Comparison of ENCODE assay signal across 11 cellular contexts in genomic region chr11:96114178-96115070, GRCh38.
DNase-seq lines count a peak whose midpoint lies in the region; ATAC-seq, FAIRE-seq and TF ChIP-seq lines count a peak whose summit lies in the region.
"Had no signal": no experiment of that assay in that cellular context is flagged by ENCODE, and none has a peak within 500 bp of the region (broad histone marks: within the 10 kb centered on the region; RNA-seq: fewer than 3 reads in every experiment).

No MANE protein-coding gene starts in this region.

- no peaks in the 10 kb centered on the region for H3K27me3 Mint-ChIP-seq in CD8-positive, alpha-beta T cell (ENCODE audit: low read depth)
- H3K27me3 Mint-ChIP-seq in activated T-helper 17 cell treated with anti-CD3 and anti-CD28 coated beads, Interleukin-2, amount 50 U/mL, for 72 hours, result no peaks in the 10 kb centered on the region
- H3K27me3 Mint-ChIP-seq in naive thymus-derived CD8-positive, alpha-beta T cell, result no peaks in the 10 kb centered on the region

- no peak for TF ChIP-seq CTCF in CD8-positive, alpha-beta T cell (IDR thresholded peaks at IDR 0.05)
- no peak for TF ChIP-seq CTCF in MM.1S (IDR thresholded peaks at IDR 0.05; ENCODE audit: low read length)

- no peaks in the 10 kb centered on the region for H4K20me1 ChIP-seq in MM.1S (ENCODE audit: insufficient read depth, low read length)

- no peak overlapping the region for H3K9ac ChIP-seq in MM.1S (ENCODE audit: low read length)

- H3K4me1 ChIP-seq in CD8-positive, alpha-beta T cell (ENCODE audit: insufficient read depth, low read length), result peaks cover 8% of the 10 kb centered on the region
- H3K4me1 ChIP-seq in MM.1S (ENCODE audit: low read length), result no peaks in the 10 kb centered on the region

- peaks cover 43% of the 10 kb centered on the region for H3K36me3 Mint-ChIP-seq in CD8-positive, alpha-beta T cell
- peaks cover 20% of the 10 kb centered on the region for H3K36me3 Mint-ChIP-seq in activated T-helper 17 cell treated with anti-CD3 and anti-CD28 coated beads, Interleukin-2, amount 50 U/mL, for 72 hours (ENCODE audit: low read depth)
- H3K36me3 Mint-ChIP-seq in naive thymus-derived CD8-positive, alpha-beta T cell, result peaks cover 20 to 42% (median 38%) of the 10 kb centered on the region in 3 donors

- no peaks in the 10 kb centered on the region for H3K9me3 ChIP-seq in CD8-positive, alpha-beta T cell (ENCODE audit: low read length)
- H3K9me3 ChIP-seq in MM.1S (replicated peaks; ENCODE audit: insufficient read depth, low read length), result no peaks in the 10 kb centered on the region

- DNase-seq in CD8-positive, alpha-beta T cell, result no peak
- DNase-seq in GM18507 (ENCODE audit: extremely low spot score, insufficient read length, low read depth) (no peak), MM.1S (no peak), NCI-H748 treated with DMSO at 0.1 percent for 48 hours (lab: John Stamatoyannopoulos, UW) (no peak)
- DNase-seq in naive thymus-derived CD8-positive, alpha-beta T cell, result no peak
- DNase-seq in stimulated activated naive CD4-positive, alpha-beta T cell (lab: John Stamatoyannopoulos, UW), result no peak
- no peak for DNase-seq in stimulated activated naive CD4-positive, alpha-beta T cell treated with Interleukin-2 at 50 U/mL for 16 hours (lab: John Stamatoyannopoulos, UW)
- DNase-seq: KG1, kidney, right cardiac atrium had no signal

- H3K36me3 ChIP-seq in CD8-positive, alpha-beta T cell (ENCODE audit: insufficient read depth, low read length), result peaks cover 4% of the 10 kb centered on the region
- H3K36me3 ChIP-seq in MM.1S (replicated peaks; ENCODE audit: insufficient read depth, low read length), result no peaks in the 10 kb centered on the region

- intact Hi-C loops in CD8-positive, alpha-beta T cell (cut with DNase I, micrococcal nuclease), result loop anchor here in 1 of 2 experiments (5.0 kb wide), 1 partner anchor 52 kb away; no protein-coding TSS in a partner anchor

- no peak for ATAC-seq in CD8-positive, alpha-beta T cell
- peak; percentile 37 for ATAC-seq in activated T-helper 17 cell treated with anti-CD3 and anti-CD28 coated beads, Interleukin-2, amount 50 U/mL, for 72 hours (replicated peaks)
- ATAC-seq in naive thymus-derived CD8-positive, alpha-beta T cell, result no peak

- H3K27ac Mint-ChIP-seq in CD8-positive, alpha-beta T cell, result peak overlapping the region; percentile 75
- no peak overlapping the region for H3K27ac Mint-ChIP-seq in activated T-helper 17 cell treated with anti-CD3 and anti-CD28 coated beads, Interleukin-2, amount 50 U/mL, for 72 hours
- peak overlapping the region; percentile 7 to 86 (median 75) for H3K27ac Mint-ChIP-seq in naive thymus-derived CD8-positive, alpha-beta T cell

- no peak overlapping the region for H3K27ac ChIP-seq in CD8-positive, alpha-beta T cell (ENCODE audit: low read depth, low read length)
- H3K27ac ChIP-seq in MM.1S (ENCODE audit: low read length), result no peak overlapping the region

- H2AFZ ChIP-seq in MM.1S (ENCODE audit: low read length), result no peak overlapping the region

- FAIRE-seq in GM18507 (lab: Jason Lieb, UNC), result peak; percentile 35
- FAIRE-seq: kidney had no signal

- H3F3A ChIP-seq in MM.1S (ENCODE audit: insufficient read depth, low read length), result no peaks in the 10 kb centered on the region

- H3K27me3 ChIP-seq in CD8-positive, alpha-beta T cell (ENCODE audit: insufficient read depth, low read length), result no peaks in the 10 kb centered on the region
- no peaks in the 10 kb centered on the region for H3K27me3 ChIP-seq in MM.1S (replicated peaks; ENCODE audit: insufficient read depth, low read length)

- CTCF ChIA-PET in CD8-positive, alpha-beta T cell (lab: Charles Lee), result interaction anchor here (1.7 to 1.8 kb wide), 2 partner anchors 13 to 229 kb away, joined by 6 to 8 read pairs; partner anchors contain the start of gene MAML2

- no peak overlapping the region for H3K4me2 ChIP-seq in MM.1S (ENCODE audit: low read depth, low read length)

- no peak overlapping the region for H3K4me3 Mint-ChIP-seq in CD8-positive, alpha-beta T cell
- H3K4me3 Mint-ChIP-seq in activated T-helper 17 cell treated with anti-CD3 and anti-CD28 coated beads, Interleukin-2, amount 50 U/mL, for 72 hours, result no peak overlapping the region
- H3K4me3 Mint-ChIP-seq in naive thymus-derived CD8-positive, alpha-beta T cell, result peak overlapping the region in 2 of 10 donors; percentile 3 to 25

- peaks cover 63% of the 10 kb centered on the region for H3K4me1 Mint-ChIP-seq in CD8-positive, alpha-beta T cell (ENCODE audit: low read depth)
- peaks cover 17% of the 10 kb centered on the region for H3K4me1 Mint-ChIP-seq in activated T-helper 17 cell treated with anti-CD3 and anti-CD28 coated beads, Interleukin-2, amount 50 U/mL, for 72 hours
- H3K4me1 Mint-ChIP-seq in naive thymus-derived CD8-positive, alpha-beta T cell, result peaks cover 33 to 76% (median 60%) of the 10 kb centered on the region in 4 donors

- POLR2A ChIA-PET in CD8-positive, alpha-beta T cell (lab: Charles Lee), result interaction anchor here (1.0 to 1.3 kb wide), 3 partner anchors 15 to 24 kb away, joined by 3 read pairs; no protein-coding TSS in a partner anchor
- POLR2A ChIA-PET in naive thymus-derived CD8-positive, alpha-beta T cell (lab: Charles Lee), result no interaction called here

- no peaks in the 10 kb centered on the region for H3K9me3 Mint-ChIP-seq in CD8-positive, alpha-beta T cell
- H3K9me3 Mint-ChIP-seq in activated T-helper 17 cell treated with anti-CD3 and anti-CD28 coated beads, Interleukin-2, amount 50 U/mL, for 72 hours, result no peaks in the 10 kb centered on the region
- H3K9me3 Mint-ChIP-seq in naive thymus-derived CD8-positive, alpha-beta T cell, result peaks cover 0 to 2% (median 0%) of the 10 kb centered on the region in 9 donors

- H3K9me2 ChIP-seq in MM.1S (replicated peaks; ENCODE audit: insufficient read depth, low read length), result no peaks in the 10 kb centered on the region

- no peak overlapping the region for H3K4me3 ChIP-seq in CD8-positive, alpha-beta T cell (ENCODE audit: low read depth, low read length)
- no peak overlapping the region for H3K4me3 ChIP-seq in MM.1S (ENCODE audit: low read length)

- no peaks in the 10 kb centered on the region for H3K79me2 ChIP-seq in MM.1S (ENCODE audit: low read length)
